Comparison of ENCODE assay signal across 11 cellular contexts in genomic region chr15:52658955-52659354, GRCh38.
A peak's percentile ranks its signal among the peaks of the same experiment; 100 is the strongest.
DNase-seq lines count a peak whose midpoint lies in the region; ATAC-seq lines count a peak whose summit lies in the region.
"Had no signal": no experiment of that assay in that cellular context is flagged by ENCODE, and none has a peak within 500 bp of the region (broad histone marks: within the 10 kb centered on the region; RNA-seq: fewer than 3 reads in every experiment).

No MANE protein-coding gene starts in this region.

- H3K27ac Mint-ChIP-seq in stimulated activated memory B cell treated with anti-CD40 and anti-IgM and Interleukin-4, amounts not matched to agents 10 μg/mL and 1 μg/mL and 100 μg/mL, for 72 hours = peak overlapping the region; percentile 78

- peaks cover 39% of the 10 kb centered on the region for H3K36me3 Mint-ChIP-seq in stimulated activated memory B cell treated with anti-CD40 and anti-IgM and Interleukin-4, amounts not matched to agents 10 μg/mL and 1 μg/mL and 100 μg/mL, for 72 hours

- peak; percentile 86 for ATAC-seq in HG02938 (IDR thresholded peaks at IDR 0.05; ENCODE audit: unreplicated experiment)
- ATAC-seq in stimulated activated memory B cell treated with anti-CD40 and anti-IgM and Interleukin-4, amounts not matched to agents 10 μg/mL and 1 μg/mL and 100 μg/mL, for 72 hours = peak; percentile 72
- ATAC-seq: A549, HCT116 had no signal

- in situ Hi-C loops in ACHN (cut with HindIII; ENCODE audit: low pct_ligation_motif_present, low pct_unique_long_range_greater_than_20kb, low sequenced_read_pairs) = no loop called here

- H3K9me3 Mint-ChIP-seq in stimulated activated memory B cell treated with anti-CD40 and anti-IgM and Interleukin-4, amounts not matched to agents 10 μg/mL and 1 μg/mL and 100 μg/mL, for 72 hours = no peaks in the 10 kb centered on the region
- H3K9me3 Mint-ChIP-seq: brain had no signal

- DNase-seq in activated T-cell treated with anti-CD3 and anti-CD28 coated beads for 48 hours (ENCODE audit: low read depth) (peak; percentile 1), activated T-cell treated with anti-CD3 and anti-CD28 coated beads for 4 hours (no peak), LoVo (ENCODE audit: low spot score) (no peak), DMS53 treated with DMSO at 0.1 percent for 48 hours (lab: John Stamatoyannopoulos, UW; ENCODE audit: unreplicated experiment) (no peak), ACHN (no peak)
- DNase-seq in activated CD4-positive, alpha-beta T cell treated with anti-CD3 and anti-CD28 coated beads, Interleukin-2, amount 50 U/mL, for 48 hours = peak; percentile 15 to 27

- peaks cover 32% of the 10 kb centered on the region for H3K4me1 Mint-ChIP-seq in stimulated activated memory B cell treated with anti-CD40 and anti-IgM and Interleukin-4, amounts not matched to agents 10 μg/mL and 1 μg/mL and 100 μg/mL, for 72 hours
- H3K4me1 Mint-ChIP-seq: brain had no signal

- H3K4me3 Mint-ChIP-seq in stimulated activated memory B cell treated with anti-CD40 and anti-IgM and Interleukin-4, amounts not matched to agents 10 μg/mL and 1 μg/mL and 100 μg/mL, for 72 hours = peak overlapping the region; percentile 23
- H3K4me3 Mint-ChIP-seq: brain had no signal

- no peaks in the 10 kb centered on the region for H3K27me3 Mint-ChIP-seq in stimulated activated memory B cell treated with anti-CD40 and anti-IgM and Interleukin-4, amounts not matched to agents 10 μg/mL and 1 μg/mL and 100 μg/mL, for 72 hours
- H3K27me3 Mint-ChIP-seq: brain had no signal

Comparison
In these comparisons a context has a peak if more than half of its experiments do, and no peak if none do; other contexts are left out.
1. DNase-seq: peak in activated T-cell treated with anti-CD3 and anti-CD28 coated beads for 48 hours (single experiment) and activated CD4-positive, alpha-beta T cell treated with anti-CD3 and anti-CD28 coated beads, Interleukin-2, amount 50 U/mL, for 48 hours (2 of 2); none in activated T-cell treated with anti-CD3 and anti-CD28 coated beads for 4 hours (single experiment), LoVo (single experiment), DMS53 treated with DMSO at 0.1 percent for 48 hours (single experiment) and ACHN (single experiment).